ENCODE assay signal across 8 cellular contexts in the genomic region with DNA sequence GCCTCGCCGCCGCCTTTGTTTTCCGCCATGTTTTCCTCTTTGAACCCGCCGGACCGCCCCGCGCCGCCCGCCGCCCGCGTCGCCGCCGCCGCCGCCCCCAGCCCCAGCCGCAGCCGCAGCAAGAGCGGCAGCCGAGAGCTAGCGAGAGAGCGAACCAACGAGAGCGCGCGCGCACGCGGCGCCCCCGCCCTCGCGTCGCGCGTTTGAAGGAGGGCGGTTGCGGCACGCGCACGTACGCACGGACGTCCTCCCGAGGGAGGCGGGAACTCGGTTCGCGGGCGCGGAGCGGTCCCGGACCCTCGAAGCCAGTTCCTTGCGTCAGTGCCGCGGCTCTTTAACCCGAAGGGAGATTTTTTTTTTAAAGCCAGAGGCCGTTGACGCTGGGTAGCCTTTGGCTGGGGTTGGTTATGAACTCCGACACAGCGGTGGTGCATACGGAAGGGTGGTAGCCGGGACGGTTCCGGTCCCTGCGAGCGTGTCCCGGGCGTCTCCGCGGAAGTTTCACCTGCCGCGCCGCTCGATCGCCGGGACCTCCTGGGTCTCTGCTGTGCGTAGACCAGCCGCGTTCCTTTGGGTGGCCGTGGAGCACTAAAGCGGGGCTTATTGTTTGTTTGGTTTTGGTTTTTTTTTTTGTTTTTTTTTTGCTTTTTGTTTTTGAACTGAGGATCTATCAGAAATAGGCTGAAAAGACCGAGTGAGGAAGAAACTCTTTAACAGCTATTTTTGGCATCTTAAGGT. TPM values are rescaled to one million over a fixed set of nuclear protein-coding genes. Genes with fewer than 3 reads are reported as not detected.
DNase-seq lines count a peak whose midpoint lies in the region; ATAC-seq and TF ChIP-seq lines count a peak whose summit lies in the region.

Gene TRIM33 (minus strand): TSS at position 156 of the 738 bp plus-strand sequence. CDS start 127 bp downstream, at position 29.

- peak within 1 kb of the TSS; percentile 90 to 98 (median 97) for H3K27ac Mint-ChIP-seq in brain

- H3K27ac ChIP-seq in iPS DF 6.9 (ENCODE audit: low read length): no peak within 1 kb of the TSS
- peak within 1 kb of the TSS; percentile 88 to 99 (median 96) for H3K27ac ChIP-seq in gastrocnemius medialis

- WGBS in iPS DF 6.9 (ENCODE audit: insufficient coverage, insufficient read length): no CpG with 5 or more reads among the region's 87 CpGs

- no peak for TF ChIP-seq CTCF in brain (conservative IDR thresholded peaks at IDR 0.05)
- TF ChIP-seq CTCF in gastrocnemius medialis (IDR thresholded peaks at IDR 0.05 in 4 of 5, conservative IDR thresholded peaks at IDR 0.05 in 1 of 5): peak in 1 of 5 experiments; percentile 18

- no peaks in the 10 kb centered on the region for H3K9me3 Mint-ChIP-seq in brain

- H3K27me3 ChIP-seq in iPS DF 6.9 (ENCODE audit: control insufficient read depth, insufficient read depth, low read length) (no peaks in the 10 kb centered on the region), gastrocnemius medialis (no peaks in the 10 kb centered on the region)

- DNase-seq in 8988T: peak; percentile 80
- peak; percentile 83 for DNase-seq in NCI-H2107 (lab: John Stamatoyannopoulos, UW)
- peak; percentile 94 for DNase-seq in UCSD-AML1 (lab: John Stamatoyannopoulos, UW; ENCODE audit: unreplicated experiment)
- peak; percentile 81 for DNase-seq in iPS DF 6.9 (ENCODE audit: low read depth, low spot score)
- peak; percentile 81 to 91 for DNase-seq in gastrocnemius medialis

- intact Hi-C loops in gastrocnemius medialis (cut with DNase I; ENCODE audit: low total_unique reads): loop anchor here (1.0 to 2.0 kb wide), 4 partner anchors 70 to 246 kb away; partner anchors contain the start of genes BCAS2 and CSDE1

- peak within 1 kb of the TSS; percentile 90 for H3K4me3 ChIP-seq in iPS DF 6.9 (ENCODE audit: low read length)
- peak within 1 kb of the TSS; percentile 69 to 100 (median 90) for H3K4me3 ChIP-seq in gastrocnemius medialis

- H3K4me1 ChIP-seq in iPS DF 6.9 (ENCODE audit: control insufficient read depth, insufficient read depth, low read length) (no peaks in the 10 kb centered on the region; the same call in 1 of the 2 replicates), gastrocnemius medialis (peaks cover 41 to 42% of the 10 kb centered on the region in 2 donors)

- H3K36me3 ChIP-seq in iPS DF 6.9 (ENCODE audit: control insufficient read depth, insufficient read depth, low read length): no peaks in the 10 kb centered on the region
- H3K36me3 ChIP-seq in gastrocnemius medialis: no peaks in the 10 kb centered on the region

- in situ Hi-C loops in gastrocnemius medialis (cut with MboI; ENCODE audit: low sequenced_read_pairs in 4 of 4): no loop called here

- ATAC-seq in HG03064 (IDR thresholded peaks at IDR 0.05; ENCODE audit: low read depth, unreplicated experiment) (peak; percentile 73), gastrocnemius medialis (peak; percentile 86 to 87)

- peaks cover 56% of the 10 kb centered on the region for H3K4me1 Mint-ChIP-seq in brain

- H3K9me3 ChIP-seq in iPS DF 6.9 (ENCODE audit: control insufficient read depth, insufficient read depth, low read length): no peaks in the 10 kb centered on the region
- H3K9me3 ChIP-seq in gastrocnemius medialis: no peaks in the 10 kb centered on the region

- peaks cover 26% of the 10 kb centered on the region for H3K27me3 Mint-ChIP-seq in brain

- peak within 1 kb of the TSS; percentile 94 to 98 (median 97) for H3K4me3 Mint-ChIP-seq in brain

- H3K36me3 Mint-ChIP-seq in brain: peaks cover 12% of the 10 kb centered on the region

- peak; percentile 97 for TF ChIP-seq POLR2A in GM18526 (IDR thresholded peaks at IDR 0.05; ENCODE audit: extremely low read depth, insufficient read length)
- peak; percentile 87 to 90 for TF ChIP-seq POLR2A in gastrocnemius medialis (IDR thresholded peaks at IDR 0.05)

RNA-seq across cellular contexts. Expression of gene TRIM33, which starts in this region (rescaled TPM):
- 14.8 TPM for polyA plus RNA-seq in brain (ENCODE audit: insufficient read depth, low read depth, low replicate concordance)
- 10 to 100 TPM; 17.1 to 33.0 (median 25.3) TPM for total RNA-seq in gastrocnemius medialis
